ENCODE assay signal across 10 cellular contexts in genomic region chr21:33412832-33413519, GRCh38. TPM values are rescaled to one million over a fixed set of nuclear protein-coding genes. Genes with fewer than 3 reads are reported as not detected.
DNase-seq lines count a peak whose midpoint lies in the region; FAIRE-seq and TF ChIP-seq lines count a peak whose summit lies in the region.
"Had no signal": no experiment of that assay in that cellular context is flagged by ENCODE, and none has a peak within 500 bp of the region (broad histone marks: within the 10 kb centered on the region; RNA-seq: fewer than 3 reads in every experiment).

No MANE protein-coding gene starts in this region.

- H3K36me3 ChIP-seq in MM.1S (replicated peaks; ENCODE audit: insufficient read depth, low read length) (peaks cover 7% of the 10 kb centered on the region), kidney (ENCODE audit: control insufficient read depth in 1 of 2, insufficient read depth in 2 of 2, low read length in 2 of 2) (peaks cover 11 to 12% of the 10 kb centered on the region in 2 donors), suprapubic skin (peaks cover 25% of the 10 kb centered on the region)

- no peaks in the 10 kb centered on the region for H4K20me1 ChIP-seq in MM.1S (ENCODE audit: insufficient read depth, low read length)

- peaks cover 17% of the 10 kb centered on the region for H3F3A ChIP-seq in MM.1S (ENCODE audit: insufficient read depth, low read length)

- FAIRE-seq in kidney (lab: Jason Lieb, UNC) = no peak

- peak overlapping the region; percentile 63 for H3K27ac Mint-ChIP-seq in activated naive CD4-positive, alpha-beta T cell treated with anti-CD3 and anti-CD28 coated beads, Interleukin-2, amount 50 U/mL, for 24 hours
- H3K27ac Mint-ChIP-seq: activated CD4-positive, alpha-beta memory T cell treated with anti-CD3 and anti-CD28 coated beads for 36 hours had no signal

- H3K4me2 ChIP-seq in MM.1S (ENCODE audit: low read depth, low read length) = peak overlapping the region; percentile 28; the same call in 1 of the 2 replicates

- H3K27me3 Mint-ChIP-seq in activated naive CD4-positive, alpha-beta T cell treated with anti-CD3 and anti-CD28 coated beads, Interleukin-2, amount 50 U/mL, for 24 hours = no peaks in the 10 kb centered on the region
- H3K27me3 Mint-ChIP-seq: activated CD4-positive, alpha-beta memory T cell treated with anti-CD3 and anti-CD28 coated beads for 36 hours had no signal

- no peak for DNase-seq in activated naive CD4-positive, alpha-beta T cell treated with anti-CD3 and anti-CD28 coated beads, Interleukin-2, amount 50 U/mL, for 16 hours
- DNase-seq in MM.1S (peak; percentile 62), kidney (peak; percentile 71), suprapubic skin (ENCODE audit: low spot score in 2 of 2) (no peak), SK-N-DZ (ENCODE audit: low spot score) (no peak), NCI-H446 (lab: John Stamatoyannopoulos, UW) (no peak), KG1 (lab: John Stamatoyannopoulos, UW) (no peak)
- DNase-seq: activated CD4-positive, alpha-beta memory T cell treated with anti-CD3 and anti-CD28 coated beads for 36 hours; PC-3 had no signal

- H3K36me3 Mint-ChIP-seq in activated naive CD4-positive, alpha-beta T cell treated with anti-CD3 and anti-CD28 coated beads, Interleukin-2, amount 50 U/mL, for 24 hours = peaks cover 15% of the 10 kb centered on the region

- H3K27ac ChIP-seq in MM.1S (ENCODE audit: low read length) = peak overlapping the region; percentile 49; the same call in 1 of the 2 replicates
- H3K27ac ChIP-seq in kidney (ENCODE audit: low read depth in 2 of 2, low read length in 2 of 2) = peak overlapping the region; percentile 11 to 48
- peak overlapping the region; percentile 34 for H3K27ac ChIP-seq in suprapubic skin

- TF ChIP-seq POLR2A in suprapubic skin (IDR thresholded peaks at IDR 0.05) = no peak

- peaks cover 96% of the 10 kb centered on the region for H3K79me2 ChIP-seq in MM.1S (ENCODE audit: low read length)

- H3K4me3 Mint-ChIP-seq in activated naive CD4-positive, alpha-beta T cell treated with anti-CD3 and anti-CD28 coated beads, Interleukin-2, amount 50 U/mL, for 24 hours = peak overlapping the region; percentile 3
- H3K4me3 Mint-ChIP-seq: activated CD4-positive, alpha-beta memory T cell treated with anti-CD3 and anti-CD28 coated beads for 36 hours had no signal

- no peak overlapping the region for H2AFZ ChIP-seq in MM.1S (ENCODE audit: low read length)

- no peak for TF ChIP-seq EP300 in suprapubic skin (IDR thresholded peaks at IDR 0.05)

- H3K4me1 ChIP-seq in MM.1S (ENCODE audit: low read length) = peaks cover 9% of the 10 kb centered on the region; the same call in 1 of the 2 replicates
- H3K4me1 ChIP-seq in kidney (ENCODE audit: control insufficient read depth in 1 of 2, insufficient read depth in 1 of 2, low read depth in 1 of 2, low read length in 2 of 2) = peaks cover 6 to 9% of the 10 kb centered on the region in 2 donors
- H3K4me1 ChIP-seq in suprapubic skin = peaks cover 41% of the 10 kb centered on the region

- H3K9me3 Mint-ChIP-seq in activated naive CD4-positive, alpha-beta T cell treated with anti-CD3 and anti-CD28 coated beads, Interleukin-2, amount 50 U/mL, for 24 hours = no peaks in the 10 kb centered on the region
- H3K9me3 Mint-ChIP-seq: activated CD4-positive, alpha-beta memory T cell treated with anti-CD3 and anti-CD28 coated beads for 36 hours had no signal

- peaks cover 64% of the 10 kb centered on the region for H3K4me1 Mint-ChIP-seq in activated naive CD4-positive, alpha-beta T cell treated with anti-CD3 and anti-CD28 coated beads, Interleukin-2, amount 50 U/mL, for 24 hours

- H3K9me3 ChIP-seq in MM.1S (replicated peaks; ENCODE audit: insufficient read depth, low read length) (no peaks in the 10 kb centered on the region), kidney (ENCODE audit: control insufficient read depth in 1 of 2, low read length in 2 of 2) (no peaks in the 10 kb centered on the region), suprapubic skin (no peaks in the 10 kb centered on the region)

- H3K27me3 ChIP-seq in MM.1S (replicated peaks; ENCODE audit: insufficient read depth, low read length) (no peaks in the 10 kb centered on the region), suprapubic skin (no peaks in the 10 kb centered on the region)

- H3K4me3 ChIP-seq in MM.1S (ENCODE audit: low read length) (no peak overlapping the region), kidney (ENCODE audit: low read length in 2 of 2) (no peak overlapping the region), suprapubic skin (no peak overlapping the region)

- 62% methylated on average over 8 of the region's 9 CpGs for WGBS in suprapubic skin

- H3K9ac ChIP-seq in MM.1S (ENCODE audit: low read length) (no peak overlapping the region), kidney (ENCODE audit: low read length in 2 of 2) (no peak overlapping the region)

- TF ChIP-seq CTCF in MM.1S (IDR thresholded peaks at IDR 0.05; ENCODE audit: low read length) (no peak), kidney (IDR thresholded peaks at IDR 0.05; ENCODE audit: borderline replicate concordance, extremely low read depth, insufficient read depth) (no peak), suprapubic skin (IDR thresholded peaks at IDR 0.05) (no peak)

- intact Hi-C loops in kidney (cut with DNase I) = no loop called here

- no peaks in the 10 kb centered on the region for H3K9me2 ChIP-seq in MM.1S (replicated peaks; ENCODE audit: insufficient read depth, low read length)

RNA-seq across cellular contexts. Expression of gene IFNGR2, which starts 9.8 kb away (rescaled TPM):
- total RNA-seq in kidney = 68.3 TPM
- 57.6 TPM for polyA plus RNA-seq in kidney (ENCODE audit: insufficient read depth, low read depth, low replicate concordance)
- total RNA-seq in suprapubic skin = 10 to 100 TPM; 47.0 to 75.5 (median 61.0) TPM
- polyA plus RNA-seq in SK-N-DZ (2014; cell fraction: cytosol; rRNA removed) = 52.3 and 55.7 TPM in 2 replicates
- polyA plus RNA-seq in SK-N-DZ (2014; cell fraction: nucleus; rRNA removed) = 20.8 and 28.7 TPM in 2 replicates

Comparison
In these comparisons a context has a peak if more than half of its experiments do, and no peak if none do; other contexts are left out.
1. DNase-seq: peak in MM.1S (single experiment) and kidney (single experiment); none in activated naive CD4-positive, alpha-beta T cell treated with anti-CD3 and anti-CD28 coated beads, Interleukin-2, amount 50 U/mL, for 16 hours (single experiment), suprapubic skin (0 of 2), SK-N-DZ (single experiment), NCI-H446 (0 of 2) and KG1 (single experiment).
2. Peak in every context shown above with its lines, with median percentiles within 50 percentile points of each other: H3K27ac ChIP-seq.